ENCODE assay signal across 8 cellular contexts in genomic region chr3:157436583-157437300, GRCh38. TPM values are rescaled to one million over a fixed set of nuclear protein-coding genes. Genes with fewer than 3 reads are reported as not detected.
DNase-seq lines count a peak whose midpoint lies in the region; ATAC-seq and TF ChIP-seq lines count a peak whose summit lies in the region.

PTX3 (plus strand) TSS chr3:157436850; CDS start chr3:157436934, 84 bp downstream.

- no peaks in the 10 kb centered on the region for H3K9me3 Mint-ChIP-seq in CD4-positive, alpha-beta T cell

- no peaks in the 10 kb centered on the region for H4K20me1 ChIP-seq in HCT116 (ENCODE audit: insufficient read depth)

- peaks cover 6% of the 10 kb centered on the region for H3K4me1 Mint-ChIP-seq in CD4-positive, alpha-beta T cell (ENCODE audit: low read depth)

- H3K4me3 ChIP-seq in AG04450 (ENCODE audit: low read depth, low read length), result peak within 1 kb of the TSS; percentile 75
- H3K4me3 ChIP-seq in HCT116 (replicated peaks in 1 of 2; ENCODE audit: low read depth in 1 of 2, low read length in 2 of 2), result peak within 1 kb of the TSS in 1 of 2 experiments; percentile 34; a peak in 3 of 4 replicates
- peak within 1 kb of the TSS; percentile 78 for H3K4me3 ChIP-seq in neuron (ENCODE audit: low read length)

- no peaks in the 10 kb centered on the region for H3K9me2 ChIP-seq in HCT116 (ENCODE audit: insufficient read depth)

- H3K4me3 Mint-ChIP-seq in CD4-positive, alpha-beta T cell, result no peak within 1 kb of the TSS

- BruUV-seq in HCT116 (replicated peaks; lab: Mats Ljungman, UMichigan), result no TSS peak

- H3K4me2 ChIP-seq in HCT116 (ENCODE audit: low read length), result peak within 1 kb of the TSS; percentile 60

- RAD21 ChIA-PET in HCT116 (lab: Charles Lee; ENCODE audit: low non-redundant PET in 1 of 2, low total read pairs in 2 of 2, uncharacterized antibody in 2 of 2, unreplicated experiment in 2 of 2), result no interaction called here

- no peaks in the 10 kb centered on the region for H3K79me2 ChIP-seq in HCT116 (ENCODE audit: insufficient read depth, low read length)

- DNase-seq in AG04450 (ENCODE audit: low read depth, low spot score), result peak; percentile 81
- DNase-seq in HCT116 (ENCODE audit: low read depth, low spot score), result no peak
- DNase-seq in fibroblast of the conjunctiva (ENCODE audit: low read depth), result peak; percentile 94
- no peak for DNase-seq in CD4-positive, alpha-beta T cell
- DNase-seq in effector CD4-positive, alpha-beta T cell, result no peak

- no peak for TF ChIP-seq RAD21 in HCT116 (IDR thresholded peaks at IDR 0.05; ENCODE audit: low read depth)

- no peaks in the 10 kb centered on the region for H3K9me3 ChIP-seq in AG04450 (ENCODE audit: control insufficient read depth, insufficient read depth, low read length)
- H3K9me3 ChIP-seq in HCT116 (ENCODE audit: control insufficient read depth in 1 of 2, insufficient read depth in 1 of 2, low read depth in 1 of 2, low read length in 2 of 2), result no peaks in the 10 kb centered on the region
- no peaks in the 10 kb centered on the region for H3K9me3 ChIP-seq in neuron (ENCODE audit: low read length)
- H3K9me3 ChIP-seq in CD4-positive, alpha-beta T cell (ENCODE audit: control insufficient read depth, low read length), result no peaks in the 10 kb centered on the region

- H2AFZ ChIP-seq in HCT116 (ENCODE audit: low read depth, low read length, poor library complexity, severe bottlenecking), result no peak within 1 kb of the TSS
- peak within 1 kb of the TSS; percentile 1 for H2AFZ ChIP-seq in neuron (ENCODE audit: low read depth, low read length)

- CTCF ChIA-PET in AG04450 (lab: Charles Lee), result interaction anchor here (0.8 to 2.9 kb wide), 8 partner anchors 57 to 235 kb away, joined by 3 to 14 read pairs (median 4); no protein-coding TSS in a partner anchor
- CTCF ChIA-PET in HCT116 (lab: Charles Lee), result no interaction called here
- CTCF ChIA-PET in CD4-positive, alpha-beta T cell (lab: Charles Lee), result no interaction called here

- H3K36me3 ChIP-seq in HCT116 (ENCODE audit: control insufficient read depth in 1 of 2, insufficient read depth in 2 of 2, low read length in 2 of 2) (no peaks in the 10 kb centered on the region), neuron (ENCODE audit: insufficient read depth, low read length) (peaks cover 38% of the 10 kb centered on the region)

- no peaks in the 10 kb centered on the region for H3K36me3 Mint-ChIP-seq in CD4-positive, alpha-beta T cell (ENCODE audit: low read depth)

- POLR2A ChIA-PET in AG04450 (lab: Yijun Ruan, JAX), result interaction anchor here (0.6 to 2.6 kb wide), 6 partner anchors 26 to 277 kb away, joined by 3 to 13 read pairs (median 4); partner anchors contain the start of gene CCNL1
- POLR2A ChIA-PET in HCT116 (lab: Charles Lee), result no interaction called here
- POLR2A ChIA-PET in CD4-positive, alpha-beta T cell (lab: Charles Lee), result no interaction called here

- H3K9ac ChIP-seq in HCT116 (ENCODE audit: low read length), result no peak within 1 kb of the TSS

- no peak within 1 kb of the TSS for H3K27ac Mint-ChIP-seq in CD4-positive, alpha-beta T cell

- ATAC-seq in HCT116, result no peak
- no peak for ATAC-seq in CD4-positive, alpha-beta T cell (ENCODE audit: poor library complexity)
- no peak for ATAC-seq in HG02885 (IDR thresholded peaks at IDR 0.05; ENCODE audit: poor library complexity, unreplicated experiment)

- H3K4me1 ChIP-seq in HCT116 (ENCODE audit: control insufficient read depth in 1 of 2, insufficient read depth in 2 of 2, low read length in 2 of 2) (peaks cover 0 to 10% of the 10 kb centered on the region in 2 experiments; a peak in 1 of 4 replicates), neuron (ENCODE audit: insufficient read depth, low read length) (peaks cover 24% of the 10 kb centered on the region)

- TF ChIP-seq POLR2A in HCT116 (IDR thresholded peaks at IDR 0.05; ENCODE audit: borderline replicate concordance, extremely low read depth, insufficient read depth, insufficient read length), result no peak

- H3K27ac ChIP-seq in AG04450 (ENCODE audit: low read depth, low read length), result peak within 1 kb of the TSS; percentile 47
- no peak within 1 kb of the TSS for H3K27ac ChIP-seq in HCT116 (ENCODE audit: low read depth, low read length)
- H3K27ac ChIP-seq in VCaP, result peak within 1 kb of the TSS; percentile 77
- no peak within 1 kb of the TSS for H3K27ac ChIP-seq in CD4-positive, alpha-beta T cell (ENCODE audit: low read depth, low read length)

- H3K27me3 ChIP-seq in AG04450 (ENCODE audit: control insufficient read depth, insufficient read depth, low read length) (no peaks in the 10 kb centered on the region), HCT116 (ENCODE audit: insufficient read depth, low read length) (no peaks in the 10 kb centered on the region), neuron (ENCODE audit: insufficient read depth, low read length) (no peaks in the 10 kb centered on the region)
- peaks cover 33% of the 10 kb centered on the region for H3K27me3 ChIP-seq in CD4-positive, alpha-beta T cell (ENCODE audit: control insufficient read depth, insufficient read depth, low read length)

- peaks cover 57% of the 10 kb centered on the region for H3K27me3 Mint-ChIP-seq in CD4-positive, alpha-beta T cell

- TF ChIP-seq CTCF in AG04450 (IDR thresholded peaks at IDR 0.05; ENCODE audit: low read depth, low read length) (no peak), HCT116 (IDR thresholded peaks at IDR 0.05 in 2 of 3, conservative IDR thresholded peaks at IDR 0.05 in 1 of 3; ENCODE audit: borderline replicate concordance in 1 of 3, insufficient read depth in 1 of 3, low read depth in 2 of 3, low read length in 2 of 3) (no peak), VCaP (conservative IDR thresholded peaks at IDR 0.05) (no peak)
- TF ChIP-seq CTCF in CD4-positive, alpha-beta T cell (IDR thresholded peaks at IDR 0.05), result no peak

- intact Hi-C loops in HCT116 (cut with micrococcal nuclease), result no loop called here
- intact Hi-C loops in CD4-positive, alpha-beta T cell (cut with DNase I, micrococcal nuclease), result no loop called here

TF ChIP-seq in HCT116, 20 proteins besides CTCF, POLR2A, EP300 and RAD21:
- TF ChIP-seq TCF7L2 (IDR thresholded peaks at IDR 0.05; ENCODE audit: borderline replicate concordance, extremely low read depth, insufficient read depth, insufficient read length) (no peak), ELF1 (IDR thresholded peaks at IDR 0.05; ENCODE audit: borderline replicate concordance, low read depth) (no peak), SP1 (IDR thresholded peaks at IDR 0.05; ENCODE audit: low read depth) (no peak), CEBPB (IDR thresholded peaks at IDR 0.05; ENCODE audit: low read depth) (no peak), MAX (IDR thresholded peaks at IDR 0.05) (no peak), SRF (IDR thresholded peaks at IDR 0.05; ENCODE audit: low read depth) (no peak), YY1 (IDR thresholded peaks at IDR 0.05; ENCODE audit: extremely low read depth, insufficient replicate concordance, low read depth, low read length) (no peak), SIN3A (IDR thresholded peaks at IDR 0.05; ENCODE audit: low read depth) (no peak)
TF ChIP-seq in HCT116: peak in this region for 0.

RNA-seq across cellular contexts. Expression of gene PTX3, which starts in this region (rescaled TPM):
- 210 and 235 TPM in 2 replicates for polyA plus RNA-seq in AG04450 (2011; rRNA removed)
- 97.4 and 107 TPM in 2 replicates for polyA minus RNA-seq in AG04450 (2011; rRNA and poly(A)+ RNA removed)
- total RNA-seq in HCT116 (2021; ENCODE audit: unreplicated experiment), result 0.37 TPM
- 0.05 and 0.09 TPM in 2 replicates for polyA plus RNA-seq in HCT116 (2012)
- total RNA-seq in CD4-positive, alpha-beta T cell, result under 1 TPM; 0.16 to 0.34 TPM

Comparison
In these comparisons a context has a peak if more than half of its experiments do, and no peak if none do; other contexts are left out.
1. DNase-seq: peak in AG04450 (single experiment) and fibroblast of the conjunctiva (single experiment); none in HCT116 (single experiment), CD4-positive, alpha-beta T cell (0 of 10) and effector CD4-positive, alpha-beta T cell (single experiment).
2. H3K27ac ChIP-seq: peak in AG04450 (single experiment) and VCaP (single experiment); none in HCT116 (single experiment) and CD4-positive, alpha-beta T cell (single experiment).